ENCODE assay signal across 8 cellular contexts in the genomic region with DNA sequence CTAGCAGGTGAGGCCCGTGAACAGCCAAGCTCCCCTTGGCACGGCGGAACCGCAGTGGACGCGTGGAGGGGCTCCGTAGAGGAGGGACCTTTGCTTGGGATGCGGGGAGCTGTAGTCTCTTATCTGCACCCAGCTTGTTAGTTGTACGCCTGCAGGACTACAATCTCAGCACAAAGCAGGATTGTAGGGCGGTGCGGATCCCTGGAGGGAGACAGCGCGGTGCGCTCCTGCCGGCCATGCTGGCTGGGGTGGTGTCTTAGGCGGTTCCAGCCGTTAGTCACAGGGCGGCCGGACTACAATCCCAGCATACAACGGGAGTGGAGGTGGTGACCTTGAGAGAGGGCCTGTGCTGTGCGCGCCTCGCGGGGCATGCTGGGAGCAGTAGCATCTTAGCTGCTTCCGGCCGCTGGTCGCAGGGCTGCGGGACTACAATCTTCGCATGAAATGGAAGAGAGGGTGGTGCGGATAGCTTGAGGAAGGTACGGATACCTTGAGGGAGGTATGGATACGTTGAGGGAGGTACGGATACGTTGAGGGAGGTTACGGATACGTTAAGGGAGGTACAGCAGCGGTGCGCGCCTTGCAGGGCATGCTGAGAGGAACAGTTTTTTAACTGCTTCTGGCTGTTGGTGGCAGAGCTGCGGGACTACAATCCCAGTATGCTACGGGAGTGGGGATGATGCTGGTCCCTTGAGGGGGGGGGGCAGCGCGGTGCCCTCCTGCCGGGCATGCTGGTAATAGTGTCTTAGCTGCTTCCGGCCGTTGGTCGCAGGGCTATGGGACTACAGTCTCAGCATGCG.
DNase-seq lines count a peak whose midpoint lies in the region; ATAC-seq, FAIRE-seq and TF ChIP-seq lines count a peak whose summit lies in the region.

No MANE protein-coding gene starts in this region.

- H3K9ac ChIP-seq in HUES64 (ENCODE audit: low read depth, low read length) = peak overlapping the region; percentile 79
- H3K9ac ChIP-seq in OCI-LY1 (ENCODE audit: low read length) = peak overlapping the region; percentile 90

- ATAC-seq in GM21515 (IDR thresholded peaks at IDR 0.05; ENCODE audit: unreplicated experiment) (peak; percentile 92), mucosa of descending colon (peak; percentile 98)

- WGBS in HUES64 = 1% methylated on average over 48 of the region's 48 CpGs

- no peak for FAIRE-seq in D721Med (lab: Jason Lieb, UNC)

- H3K36me3 ChIP-seq in HUES64 (ENCODE audit: insufficient read depth, low read length) = peaks cover 13% of the 10 kb centered on the region
- H3K36me3 ChIP-seq in OCI-LY1 (ENCODE audit: insufficient read depth, low read length) = peaks cover 25% of the 10 kb centered on the region
- no peaks in the 10 kb centered on the region for H3K36me3 ChIP-seq in mucosa of descending colon (ENCODE audit: low read depth)

- H3K4me1 ChIP-seq in HUES64 (ENCODE audit: insufficient read depth, low read length) = no peaks in the 10 kb centered on the region
- peaks cover 23% of the 10 kb centered on the region for H3K4me1 ChIP-seq in OCI-LY1 (ENCODE audit: insufficient read depth, low read length, severe bottlenecking)
- peaks cover 9% of the 10 kb centered on the region for H3K4me1 ChIP-seq in mucosa of descending colon (ENCODE audit: low read depth)

- peak; percentile 72 for DNase-seq in D721Med (ENCODE audit: insufficient read length, low spot score)
- DNase-seq in activated T-cell treated with anti-CD3 and anti-CD28 coated beads for 4 hours = peak; percentile 85
- peak; percentile 78 for DNase-seq in epithelial cell of prostate (ENCODE audit: low read depth, low spot score)
- DNase-seq in mucosa of descending colon = peak; percentile 94 to 97 (median 96)
- DNase-seq in stimulated activated CD8-positive, alpha-beta memory T cell treated with anti-CD3 and anti-CD28 coated beads, Interleukin-4, amount 100 ng/mL, for 1 hour (ENCODE audit: low read depth in 2 of 2, low spot score in 1 of 2) = peak; percentile 69 to 84

- H3K27me3 ChIP-seq in HUES64 (ENCODE audit: insufficient read depth, low read length) (no peaks in the 10 kb centered on the region), OCI-LY1 (ENCODE audit: insufficient read depth, low read length) (no peaks in the 10 kb centered on the region)

- no peaks in the 10 kb centered on the region for H3F3A ChIP-seq in OCI-LY1 (ENCODE audit: insufficient read depth, low read length)

- H3K4me3 ChIP-seq in HUES64 (ENCODE audit: low read length) (peak overlapping the region; percentile 85), OCI-LY1 (ENCODE audit: low read depth, low read length, poor library complexity, severe bottlenecking) (peak overlapping the region; percentile 91), mucosa of descending colon (peak overlapping the region; percentile 66)

- intact Hi-C loops in mucosa of descending colon (cut with DNase I, micrococcal nuclease) = no loop called here

- no peaks in the 10 kb centered on the region for H3K9me2 ChIP-seq in OCI-LY1 (ENCODE audit: low read depth, low read length)

- peaks cover 59% of the 10 kb centered on the region for H3K79me2 ChIP-seq in OCI-LY1 (ENCODE audit: insufficient read depth, low read length)

- peak overlapping the region; percentile 69 for H3K4me2 ChIP-seq in OCI-LY1 (ENCODE audit: low read length)

- H2AFZ ChIP-seq in OCI-LY1 (ENCODE audit: low read length) = 0 out of 2 replicates have a peak overlapping the region, but pooled peaks have one; percentile 9

- peak overlapping the region; percentile 79 for H3K27ac ChIP-seq in HUES64 (ENCODE audit: low read depth, low read length)
- H3K27ac ChIP-seq in OCI-LY1 (ENCODE audit: low read depth, low read length, poor library complexity, severe bottlenecking) = peak overlapping the region; percentile 79
- H3K27ac ChIP-seq in epithelial cell of prostate = peak overlapping the region; percentile 92

- H3K9me3 ChIP-seq in HUES64 (ENCODE audit: insufficient read depth, low read depth, low read length) (peaks cover 2% of the 10 kb centered on the region; the same call in 1 of the 2 replicates), OCI-LY1 (ENCODE audit: low read length) (peaks cover 3% of the 10 kb centered on the region; the same call in 1 of the 2 replicates), mucosa of descending colon (no peaks in the 10 kb centered on the region)

- TF ChIP-seq CTCF in D721Med (IDR thresholded peaks at IDR 0.05; ENCODE audit: insufficient read depth, missing control alignments) (no peak), OCI-LY1 (IDR thresholded peaks at IDR 0.05; ENCODE audit: low read length) (no peak), mucosa of descending colon (IDR thresholded peaks at IDR 0.05) (no peak)

- no peaks in the 10 kb centered on the region for H4K20me1 ChIP-seq in OCI-LY1 (ENCODE audit: insufficient read depth, low read length)

Comparison
In these comparisons a context has a peak if more than half of its experiments do, and no peak if none do; other contexts are left out.
1. Peak in every context shown above with its lines: DNase-seq, ATAC-seq, H3K4me3 ChIP-seq and H3K27ac ChIP-seq.